Comparison of ENCODE assay signal across 8 cellular contexts in the genomic region with DNA sequence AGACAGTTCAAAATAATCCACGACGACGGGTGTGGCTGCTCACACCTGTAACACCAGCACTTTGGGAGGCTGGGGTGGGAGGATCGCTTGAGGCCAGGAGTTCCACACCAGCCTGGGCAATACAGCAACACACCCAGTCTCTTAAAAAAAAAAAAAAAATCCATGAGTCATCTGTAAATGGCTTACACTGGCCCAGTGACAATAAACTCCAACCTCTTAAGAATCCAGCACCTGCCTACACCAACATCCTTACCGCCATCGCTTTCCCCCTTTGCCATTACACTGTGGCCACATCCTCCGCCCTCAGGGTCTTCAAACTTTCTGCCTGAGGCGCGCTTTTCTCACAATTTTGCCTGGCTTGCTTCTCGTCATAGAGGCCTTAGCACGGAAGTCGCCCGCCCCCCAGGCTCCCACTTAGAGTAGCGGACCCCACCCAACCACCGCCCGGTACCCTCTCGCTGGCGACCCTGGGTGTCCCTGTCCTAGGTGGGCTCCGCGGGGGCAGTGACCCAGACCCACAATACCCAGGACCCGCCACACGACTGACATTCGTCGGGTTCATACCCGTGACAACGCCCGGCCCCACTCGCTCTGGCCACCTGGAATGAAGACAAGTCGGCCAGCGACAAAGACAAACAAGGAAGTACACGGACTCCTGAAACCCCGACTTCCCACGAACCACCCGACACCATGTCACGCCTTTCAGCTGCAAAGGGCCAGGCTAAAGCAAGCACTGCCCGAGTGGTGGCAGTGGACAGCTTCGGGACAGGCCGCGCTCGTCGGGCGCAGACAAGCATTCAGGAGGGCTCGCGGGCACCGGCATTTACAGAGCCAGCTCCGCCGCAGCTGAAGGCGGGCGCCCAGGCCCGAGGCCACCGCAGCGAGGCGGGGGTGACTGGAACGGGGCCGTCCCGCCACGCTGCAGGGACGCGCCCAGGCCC. TPM values are rescaled to one million over a fixed set of nuclear protein-coding genes. Genes with fewer than 3 reads are reported as not detected.
DNase-seq lines count a peak whose midpoint lies in the region; ATAC-seq, FAIRE-seq and TF ChIP-seq lines count a peak whose summit lies in the region.

No MANE protein-coding gene starts in this region.

- RAD21 ChIA-PET in GM12878 (lab: Charles Lee; ENCODE audit: unreplicated experiment) = interaction anchor here (1.2 to 1.6 kb wide), 3 partner anchors 8 to 252 kb away, joined by 3 to 6 read pairs (median 5); no protein-coding TSS in a partner anchor

- H3K36me3 ChIP-seq in BLaER1 (peaks cover 50% of the 10 kb centered on the region), OCI-LY1 (ENCODE audit: insufficient read depth, low read length) (peaks cover 42% of the 10 kb centered on the region), GM12878 (ENCODE audit: control insufficient read depth in 2 of 2, insufficient read depth in 2 of 2, low read length in 1 of 2) (peaks cover 6 to 20% of the 10 kb centered on the region in 2 experiments; a peak in 3 of 4 replicates), iPS-20b (ENCODE audit: insufficient read depth, low read depth, low read length) (peaks cover 30% of the 10 kb centered on the region), small intestine (ENCODE audit: control insufficient read depth in 2 of 2, insufficient read depth in 2 of 2, low read length in 2 of 2) (peaks cover 0 to 8% of the 10 kb centered on the region in 2 donors)

- TF ChIP-seq EP300 in GM12878 (IDR thresholded peaks at IDR 0.05; ENCODE audit: borderline replicate concordance in 1 of 2, control insufficient read depth in 1 of 2, low read depth in 2 of 2, low read length in 2 of 2) = no peak

- no peak for TF ChIP-seq RAD21 in GM12878 (IDR thresholded peaks at IDR 0.05; ENCODE audit: insufficient read depth, low read depth, low read length)

- H3K9me2 ChIP-seq in OCI-LY1 (ENCODE audit: low read depth, low read length) = no peaks in the 10 kb centered on the region

- 9% methylated on average over 44 of the region's 59 CpGs for WGBS in GM12878 (ENCODE audit: insufficient coverage, insufficient replicate concordance, low lambda C conversion rate, missing lambda C conversion rate)
- 3 to 8% (median 5%) methylated on average over 47 to 59 of the region's 59 CpGs for WGBS in small intestine, 3 donors

- TF ChIP-seq CTCF in OCI-LY1 (IDR thresholded peaks at IDR 0.05; ENCODE audit: low read length) (no peak), GM12878 (IDR thresholded peaks at IDR 0.05 in 2 of 3, conservative IDR thresholded peaks at IDR 0.05 in 1 of 3; ENCODE audit: control insufficient read depth in 2 of 3, extremely low read depth in 1 of 3, insufficient read depth in 1 of 3, low read depth in 3 of 3, low read length in 3 of 3) (no peak)

- POLR2A ChIA-PET in GM12878 (lab: Charles Lee) = interaction anchor here (0.9 to 1.2 kb wide), 3 partner anchors 8 to 73 kb away, joined by 3 to 7 read pairs (median 3); no protein-coding TSS in a partner anchor

- peak; percentile 78; the same call in 1 of the 2 replicates for TF ChIP-seq POLR2A in GM12878 (IDR thresholded peaks at IDR 0.05; ENCODE audit: low read depth, low read length)

- H3K9me3 ChIP-seq in BLaER1 (no peaks in the 10 kb centered on the region), OCI-LY1 (ENCODE audit: low read length) (no peaks in the 10 kb centered on the region), GM12878 (replicated peaks; ENCODE audit: control insufficient read depth, insufficient read depth, low read length) (no peaks in the 10 kb centered on the region), iPS-20b (ENCODE audit: insufficient read depth, low read depth, low read length) (no peaks in the 10 kb centered on the region), small intestine (ENCODE audit: control insufficient read depth, low read depth) (no peaks in the 10 kb centered on the region)

- ATAC-seq in GM18517 (IDR thresholded peaks at IDR 0.05; ENCODE audit: unreplicated experiment) = peak; percentile 23
- peak; percentile 38 for ATAC-seq in HG02973 (IDR thresholded peaks at IDR 0.05; ENCODE audit: unreplicated experiment)
- ATAC-seq in GM12878 = peak; percentile 63

- SMC1A ChIA-PET in GM12878 (lab: Charles Lee; ENCODE audit: uncharacterized antibody, unreplicated experiment) = interaction anchor here (1.3 to 1.6 kb wide), 2 partner anchors 60 to 158 kb away, joined by 3 to 6 read pairs; partner anchors contain the start of gene ZNF26

- H3K4me1 ChIP-seq in BLaER1 (peaks cover 38% of the 10 kb centered on the region), OCI-LY1 (ENCODE audit: insufficient read depth, low read length, severe bottlenecking) (peaks cover 17% of the 10 kb centered on the region), GM12878 (ENCODE audit: control insufficient read depth, insufficient read depth, low read length) (peaks cover 12% of the 10 kb centered on the region), iPS-20b (ENCODE audit: insufficient read depth, low read length) (no peaks in the 10 kb centered on the region), small intestine (ENCODE audit: control insufficient read depth in 2 of 2, insufficient read depth in 1 of 2, low read depth in 1 of 2, low read length in 1 of 2) (peaks cover 2% of the 10 kb centered on the region in 2 donors)

- H3K79me2 ChIP-seq in OCI-LY1 (ENCODE audit: insufficient read depth, low read length) (peaks cover 17% of the 10 kb centered on the region; the same call in 1 of the 2 replicates), GM12878 (ENCODE audit: control insufficient read depth, insufficient read depth, low read length) (peaks cover 42% of the 10 kb centered on the region)

- H3K4me3 ChIP-seq in BLaER1 (peak overlapping the region; percentile 95), OCI-LY1 (ENCODE audit: low read depth, low read length, poor library complexity, severe bottlenecking) (peak overlapping the region; percentile 85), GM12878 (peak overlapping the region; percentile 97), iPS-20b (ENCODE audit: low read length) (peak overlapping the region; percentile 94), small intestine (ENCODE audit: low read depth in 1 of 2, low read length in 2 of 2) (peak overlapping the region; percentile 54 to 97)

- BruUV-seq in GM12878 (replicated peaks; lab: Mats Ljungman, UMichigan) = TSS peak; percentile 70

- in situ Hi-C loops in GM12878 (cut with MboI) = no loop called here

- no peaks in the 10 kb centered on the region for H3K27me3 ChIP-seq in BLaER1
- no peaks in the 10 kb centered on the region for H3K27me3 ChIP-seq in OCI-LY1 (ENCODE audit: insufficient read depth, low read length)
- no peaks in the 10 kb centered on the region for H3K27me3 ChIP-seq in GM12878 (replicated peaks in 1 of 2; ENCODE audit: control insufficient read depth in 2 of 2, insufficient read depth in 2 of 2, low read length in 1 of 2)
- H3K27me3 ChIP-seq in iPS-20b (ENCODE audit: insufficient read depth, low read length) = no peaks in the 10 kb centered on the region
- no peaks in the 10 kb centered on the region for H3K27me3 ChIP-seq in small intestine (ENCODE audit: control insufficient read depth in 2 of 2, insufficient read depth in 2 of 2, low read length in 2 of 2)

- no peak overlapping the region for H2AFZ ChIP-seq in OCI-LY1 (ENCODE audit: low read length)
- H2AFZ ChIP-seq in GM12878 (ENCODE audit: control insufficient read depth, low read depth, low read length) = no peak overlapping the region; the same call in 1 of the 2 replicates

- FAIRE-seq in GM12878 (lab: Jason Lieb, UNC) (peak; percentile 23), small intestine (lab: Jason Lieb, UNC) (no peak)

- DNase-seq in GM12878 (ENCODE audit: low read depth, low spot score) (no peak), small intestine (peak; percentile 72), iPS-NIHi11 (ENCODE audit: low spot score) (no peak)

- H3K9ac ChIP-seq in BLaER1 (peak overlapping the region; percentile 100), OCI-LY1 (ENCODE audit: low read length) (peak overlapping the region; percentile 76), GM12878 (ENCODE audit: control insufficient read depth, insufficient read depth, low read length) (peak overlapping the region; percentile 97), iPS-20b (ENCODE audit: low read depth, low read length) (peak overlapping the region; percentile 98)

- no peaks in the 10 kb centered on the region for H3F3A ChIP-seq in OCI-LY1 (ENCODE audit: insufficient read depth, low read length)

- H4K20me1 ChIP-seq in BLaER1 (peaks cover 56% of the 10 kb centered on the region), OCI-LY1 (ENCODE audit: insufficient read depth, low read length) (no peaks in the 10 kb centered on the region), GM12878 (ENCODE audit: control insufficient read depth, insufficient read depth) (no peaks in the 10 kb centered on the region)

- H3K27ac ChIP-seq in BLaER1 = peak overlapping the region; percentile 100
- no peak overlapping the region for H3K27ac ChIP-seq in OCI-LY1 (ENCODE audit: low read depth, low read length, poor library complexity, severe bottlenecking)
- H3K27ac ChIP-seq in GM12878 (ENCODE audit: control insufficient read depth, insufficient read depth) = peak overlapping the region; percentile 100
- H3K27ac ChIP-seq in iPS-20b (ENCODE audit: low read length) = no peak overlapping the region
- H3K27ac ChIP-seq in small intestine (ENCODE audit: low read depth in 1 of 2, low read length in 1 of 2) = peak overlapping the region; percentile 96 to 100

- H3K4me2 ChIP-seq in BLaER1 = peak overlapping the region; percentile 99
- peak overlapping the region; percentile 67 for H3K4me2 ChIP-seq in OCI-LY1 (ENCODE audit: low read length)
- peak overlapping the region; percentile 66 for H3K4me2 ChIP-seq in GM12878 (ENCODE audit: control insufficient read depth, insufficient read depth)

- CTCF ChIA-PET in GM12878 (lab: Yijun Ruan, JAX) = interaction anchor here (1.2 kb wide), 1 partner anchor 8 kb away, joined by 6 read pairs; no protein-coding TSS in a partner anchor

- intact Hi-C loops in GM12878 (cut with micrococcal nuclease; ENCODE audit: unreplicated experiment) = no loop called here

RNA-seq across cellular contexts. Expression of gene GOLGA3, which starts 0.6 kb away (rescaled TPM):
- 90.2 and 116 TPM in 2 replicates for total RNA-seq in GM12878 (2013; cell fraction: nucleolus; rRNA removed)
- 30.5 and 33.2 TPM in 2 replicates for total RNA-seq in GM12878 (2014; rRNA removed)
- 17.4 and 18.6 TPM in 2 replicates for total RNA-seq in GM12878 (2014; rRNA removed; fragmentation: Illumina TruSeq; extraction: Trizol)
- total RNA-seq in GM12878 (2021) = 36.3 and 42.7 TPM in 2 replicates
- 8.9 TPM for polyA plus RNA-seq in GM12878 (2011; ENCODE audit: low read depth)
- polyA plus RNA-seq in GM12878 (2011; rRNA removed) = 5.7 and 9.7 TPM in 2 replicates
- polyA plus RNA-seq in GM12878 (2011; cell fraction: cytosol; rRNA removed) = 13.4 and 15.2 TPM in 2 replicates
- 19.3 and 29.6 TPM in 2 replicates for polyA plus RNA-seq in GM12878 (2011; cell fraction: nucleus; rRNA removed)
- polyA plus RNA-seq in GM12878 (2012) = 18.0 and 18.3 TPM in 2 replicates
- 4.6 and 8.3 TPM in 2 replicates for polyA plus RNA-seq in GM12878 (2014; fragmentation: Illumina TruSeq; extraction: Trizol)
- 1 to 10 TPM; 2.0 to 3.7 TPM for polyA plus RNA-seq in GM12878 (2014; fragmentation: Nextera tagmentation; extraction: Ambion mirVana)
- polyA plus RNA-seq in GM12878 (2014; rRNA removed) = 16.0 and 21.5 TPM in 2 replicates
- 10 to 100 TPM; 14.4 to 16.8 TPM for polyA plus RNA-seq in GM12878 (2016; fragmentation: Nextera tagmentation; extraction: Ambion mirVana)
- polyA minus RNA-seq in GM12878 (2011; rRNA and poly(A)+ RNA removed) = 16.6 and 31.5 TPM in 2 replicates
- 17.8 and 21.1 TPM in 2 replicates for polyA minus RNA-seq in GM12878 (2011; cell fraction: cytosol; rRNA and poly(A)+ RNA removed)
- 10.0 and 30.3 TPM in 2 replicates for polyA minus RNA-seq in GM12878 (2011; cell fraction: nucleus; rRNA and poly(A)+ RNA removed)
- 10 to 100 TPM in 2 of 3 donors, 1 to 10 TPM in 1; 7.3 to 20.5 (median 10.5) TPM for polyA plus RNA-seq in small intestine

RNA-seq across cellular contexts. Expression of gene CHFR, which starts 59.4 kb away (rescaled TPM):
- total RNA-seq in GM12878 (2013; cell fraction: nucleolus; rRNA removed) = 140 and 141 TPM in 2 replicates
- total RNA-seq in GM12878 (2014; rRNA removed) (33.6 and 42.0 TPM in 2 replicates), GM12878 (2014; rRNA removed; fragmentation: Illumina TruSeq; extraction: Trizol) (26.3 and 28.8 TPM in 2 replicates), GM12878 (2021) (40.9 and 43.4 TPM in 2 replicates)
- polyA plus RNA-seq in GM12878 (2011; ENCODE audit: low read depth) = 21.5 TPM
- polyA plus RNA-seq in GM12878 (2011; rRNA removed) (49.4 and 50.1 TPM in 2 replicates), GM12878 (2014; fragmentation: Illumina TruSeq; extraction: Trizol) (30.8 and 40.0 TPM in 2 replicates), GM12878 (2014; fragmentation: Nextera tagmentation; extraction: Ambion mirVana) (1 to 10 TPM; 1.1 to 2.1 TPM), GM12878 (2014; rRNA removed) (45.1 and 47.3 TPM in 2 replicates), GM12878 (2016; fragmentation: Nextera tagmentation; extraction: Ambion mirVana) (10 to 100 TPM; 21.1 to 23.7 TPM), small intestine (10 to 100 TPM; 23.9 to 43.4 (median 35.9) TPM)
- 51.2 and 54.2 TPM in 2 replicates for polyA plus RNA-seq in GM12878 (2011; cell fraction: cytosol; rRNA removed)
- polyA plus RNA-seq in GM12878 (2011; cell fraction: nucleus; rRNA removed) = 101 and 133 TPM in 2 replicates
- polyA plus RNA-seq in GM12878 (2012) = 25.6 and 31.4 TPM in 2 replicates
- 68.3 and 97.3 TPM in 2 replicates for polyA minus RNA-seq in GM12878 (2011; rRNA and poly(A)+ RNA removed)
- polyA minus RNA-seq in GM12878 (2011; cell fraction: cytosol; rRNA and poly(A)+ RNA removed) = 19.2 and 20.4 TPM in 2 replicates
- polyA minus RNA-seq in GM12878 (2011; cell fraction: nucleus; rRNA and poly(A)+ RNA removed) = 27.9 and 59.0 TPM in 2 replicates

Comparison
In these comparisons a context has a peak if more than half of its experiments do, and no peak if none do; other contexts are left out.
1. H3K27ac ChIP-seq: peak in BLaER1 (single experiment), GM12878 (single experiment) and small intestine (2 of 2); none in OCI-LY1 (single experiment) and iPS-20b (single experiment).
2. Peak in every context shown above with its lines, with median percentiles within 50 percentile points of each other: H3K4me2 ChIP-seq, H3K4me3 ChIP-seq, H3K9ac ChIP-seq and ATAC-seq.